33 cellular contexts compared by ENCODE assay signal in the genomic region with DNA sequence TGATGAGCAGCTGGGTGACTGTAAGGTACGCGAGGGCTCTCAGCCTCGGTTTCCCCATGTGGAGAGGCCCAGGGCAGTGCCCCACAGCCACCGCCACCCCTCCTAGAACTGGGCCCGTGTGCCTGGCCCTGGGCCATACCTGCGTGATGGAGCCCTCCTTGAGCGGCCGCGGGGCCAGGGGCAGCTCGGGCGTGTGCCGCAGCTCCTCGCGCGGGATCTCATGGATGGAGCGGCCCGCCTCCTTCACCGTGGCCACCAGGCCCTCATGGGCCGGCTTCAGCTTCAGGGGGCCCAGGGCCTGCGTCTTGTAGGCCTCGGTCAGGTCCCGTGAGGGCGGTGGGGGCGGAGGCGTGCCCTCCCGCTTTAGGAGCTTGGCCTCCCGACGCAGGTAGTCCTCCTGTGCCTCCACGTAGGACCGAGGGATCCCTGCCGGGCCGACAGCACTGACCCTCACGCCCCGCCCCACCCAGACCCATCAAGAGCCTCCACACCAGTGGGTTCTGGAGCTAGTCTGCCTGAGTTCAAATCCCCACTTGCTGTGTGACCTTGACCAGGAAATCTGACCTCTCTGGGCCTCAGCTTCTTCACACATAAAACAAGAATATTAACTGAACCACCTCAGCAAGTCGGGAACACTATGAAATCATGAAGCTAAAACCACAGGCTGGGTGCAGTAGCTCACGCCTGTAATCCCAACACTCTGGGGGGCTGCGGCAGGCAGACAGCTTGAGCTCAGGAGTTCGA. TPM values are rescaled to one million over a fixed set of nuclear protein-coding genes. Genes with fewer than 3 reads are reported as not detected.
"Had no signal": no experiment of that assay in that cellular context is flagged by ENCODE, and none has a peak within 500 bp of the region (broad histone marks: within the 10 kb centered on the region; RNA-seq: fewer than 3 reads in every experiment).

No MANE protein-coding gene starts in this region.

- H3K9me3 ChIP-seq: adrenal gland had no signal

- H3K27ac ChIP-seq: adrenal gland, WERI-Rb-1 had no signal

- ATAC-seq: activated CD8-positive, alpha-beta T cell treated with anti-CD3 and anti-CD28 coated beads for 36 hours; activated naive CD4-positive, alpha-beta T cell treated with anti-CD3 and anti-CD28 coated beads, Interleukin-2, amount 50 U/mL, for 72 hours; PC-3 had no signal

- DNase-seq: activated CD4-positive, alpha-beta T cell treated with anti-CD3 and anti-CD28 coated beads for 1 hour; activated CD4-positive, alpha-beta T cell treated with anti-CD3 and anti-CD28 coated beads for 48 hours; activated CD4-positive, alpha-beta T cell treated with anti-CD3 and anti-CD28 coated beads, Interleukin-2, amount 50 U/mL, for 4 hours; activated CD4-positive, CD25-positive, alpha-beta regulatory T cell; activated CD8-positive, alpha-beta T cell treated with anti-CD3 and anti-CD28 coated beads for 36 hours; activated gamma-delta T cell treated with Interleukin-2 at 50 U/mL for 16 hours; activated naive CD4-positive, alpha-beta T cell treated with anti-CD3 and anti-CD28 coated beads for 36 hours; activated T-cell treated with anti-CD3 and anti-CD28 coated beads, Interleukin-2, amount 50 U/mL, for 24 hours; adrenal gland; cerebellar nuclear complex; MM.1S; MV-4-11; NCI-H1092; NCI-H1436 treated with DMSO at 0.1 percent for 48 hours; NCI-H1694 treated with DMSO at 0.1 percent for 48 hours; NCI-H345; NCI-H524 treated with DMSO at 0.1 percent for 48 hours; NCI-H748 treated with DMSO at 0.1 percent for 48 hours; NK-92 treated with Interleukin-12 subunit alpha and Interleukin-12 subunit beta, amount 100 ng/mL, for 24 hours; PC-3; Right ventricle myocardium superior; SW 1271; T-helper 1 cell; T-helper 2 cell; T-helper 9 cell; WERI-Rb-1 had no signal

- H3K27me3 ChIP-seq: adrenal gland had no signal

- H3K4me3 ChIP-seq: adrenal gland had no signal

- FAIRE-seq: astrocyte, bronchial epithelial cell, RCC 7860 had no signal

- H3K4me1 ChIP-seq: adrenal gland had no signal

RNA-seq across cellular contexts. Expression of a gene that starts 51.7 kb away (rescaled TPM):
- total RNA-seq: activated CD8-positive, alpha-beta memory T cell treated with anti-CD3 and anti-CD28 coated beads for 36 hours; activated CD8-positive, alpha-beta T cell treated with anti-CD3 and anti-CD28 coated beads for 36 hours; activated naive CD4-positive, alpha-beta T cell treated with anti-CD3 and anti-CD28 coated beads for 36 hours; activated T-helper 1 cell treated with anti-CD3 and anti-CD28 coated beads, Interleukin-12 subunit alpha, Interleukin-12 subunit beta, Interleukin-2, Interleukin-4 antibody, amounts not matched to agents 30 ng/mL and 10 ng/mL and 1 ng/mL, durations not matched to agents 14 hours and 24 hours and 36 hours; bronchial epithelial cell; NCI-H460; PC-3 had no signal
